10 cellular contexts compared by ENCODE assay signal in genomic region chr15:67024998-67025368, GRCh38. TPM values are rescaled to one million over a fixed set of nuclear protein-coding genes. Genes with fewer than 3 reads are reported as not detected.
DNase-seq lines count a peak whose midpoint lies in the region; ATAC-seq and TF ChIP-seq lines count a peak whose summit lies in the region.
"Had no signal": no experiment of that assay in that cellular context is flagged by ENCODE, and none has a peak within 500 bp of the region (broad histone marks: within the 10 kb centered on the region; RNA-seq: fewer than 3 reads in every experiment).

No MANE protein-coding gene starts in this region.

- TF ChIP-seq CTCF in suprapubic skin (IDR thresholded peaks at IDR 0.05), result no peak
- TF ChIP-seq CTCF in CD4-positive, alpha-beta T cell (IDR thresholded peaks at IDR 0.05), result no peak

- H3K79me2 ChIP-seq in Karpas-422 (ENCODE audit: low read length), result no peaks in the 10 kb centered on the region

- H3K4me3 ChIP-seq in suprapubic skin (no peak overlapping the region), Karpas-422 (ENCODE audit: low read length) (no peak overlapping the region)

- H3K4me1 Mint-ChIP-seq in activated CD4-positive, alpha-beta T cell treated with anti-CD3 and anti-CD28 coated beads for 36 hours, result peaks cover 34% of the 10 kb centered on the region
- peaks cover 61% of the 10 kb centered on the region for H3K4me1 Mint-ChIP-seq in activated naive CD8-positive, alpha-beta T cell treated with anti-CD3 and anti-CD28 coated beads, Interleukin-2, amount 50 U/mL, for 24 hours
- H3K4me1 Mint-ChIP-seq in CD4-positive, alpha-beta T cell (ENCODE audit: low read depth), result no peaks in the 10 kb centered on the region

- no peak overlapping the region for H3K4me3 Mint-ChIP-seq in activated CD4-positive, alpha-beta T cell treated with anti-CD3 and anti-CD28 coated beads for 36 hours
- no peak overlapping the region for H3K4me3 Mint-ChIP-seq in activated naive CD8-positive, alpha-beta T cell treated with anti-CD3 and anti-CD28 coated beads, Interleukin-2, amount 50 U/mL, for 24 hours
- H3K4me3 Mint-ChIP-seq in CD4-positive, alpha-beta T cell, result no peak overlapping the region

- H3K9me3 ChIP-seq in suprapubic skin, result no peaks in the 10 kb centered on the region
- H3K9me3 ChIP-seq in CD4-positive, alpha-beta T cell (ENCODE audit: control insufficient read depth, low read length), result no peaks in the 10 kb centered on the region
- H3K9me3 ChIP-seq in Karpas-422 (ENCODE audit: low read length), result no peaks in the 10 kb centered on the region

- H3K36me3 Mint-ChIP-seq in activated CD4-positive, alpha-beta T cell treated with anti-CD3 and anti-CD28 coated beads for 36 hours (ENCODE audit: low read depth), result no peaks in the 10 kb centered on the region
- no peaks in the 10 kb centered on the region for H3K36me3 Mint-ChIP-seq in activated naive CD8-positive, alpha-beta T cell treated with anti-CD3 and anti-CD28 coated beads, Interleukin-2, amount 50 U/mL, for 24 hours (ENCODE audit: low read depth)
- H3K36me3 Mint-ChIP-seq in CD4-positive, alpha-beta T cell (ENCODE audit: low read depth), result no peaks in the 10 kb centered on the region

- peaks cover 6% of the 10 kb centered on the region for H3K27me3 Mint-ChIP-seq in activated CD4-positive, alpha-beta T cell treated with anti-CD3 and anti-CD28 coated beads for 36 hours
- peaks cover 5% of the 10 kb centered on the region for H3K27me3 Mint-ChIP-seq in activated naive CD8-positive, alpha-beta T cell treated with anti-CD3 and anti-CD28 coated beads, Interleukin-2, amount 50 U/mL, for 24 hours
- no peaks in the 10 kb centered on the region for H3K27me3 Mint-ChIP-seq in CD4-positive, alpha-beta T cell

- POLR2A ChIA-PET in activated CD4-positive, alpha-beta T cell treated with anti-CD3 and anti-CD28 coated beads for 36 hours (lab: Charles Lee), result interaction anchor here (0.8 kb wide), 1 partner anchor 77 kb away, joined by 6 read pairs; no protein-coding TSS in a partner anchor
- POLR2A ChIA-PET in CD4-positive, alpha-beta T cell (lab: Charles Lee), result no interaction called here

- no peak for ATAC-seq in activated CD4-positive, alpha-beta T cell treated with anti-CD3 and anti-CD28 coated beads for 36 hours
- no peak for ATAC-seq in activated naive CD8-positive, alpha-beta T cell treated with anti-CD3 and anti-CD28 coated beads, Interleukin-2, amount 50 U/mL, for 24 hours
- ATAC-seq in CD4-positive, alpha-beta T cell (ENCODE audit: poor library complexity), result no peak

- H3K36me3 ChIP-seq in suprapubic skin (no peaks in the 10 kb centered on the region), Karpas-422 (ENCODE audit: insufficient read depth, low read length) (no peaks in the 10 kb centered on the region)

- H3K9me2 ChIP-seq in Karpas-422 (replicated peaks; ENCODE audit: insufficient read depth, low read length), result no peaks in the 10 kb centered on the region

- TF ChIP-seq EP300 in suprapubic skin (IDR thresholded peaks at IDR 0.05), result no peak

- CTCF ChIA-PET in activated CD4-positive, alpha-beta T cell treated with anti-CD3 and anti-CD28 coated beads for 36 hours (lab: Charles Lee), result interaction anchor here (1.0 to 1.2 kb wide), 2 partner anchors 78 to 280 kb away, joined by 4 read pairs; no protein-coding TSS in a partner anchor
- CTCF ChIA-PET in CD4-positive, alpha-beta T cell (lab: Charles Lee), result no interaction called here

- H3K4me2 ChIP-seq in Karpas-422 (ENCODE audit: low read depth, low read length, poor library complexity, severe bottlenecking), result no peak overlapping the region

- H4K20me1 ChIP-seq in Karpas-422 (ENCODE audit: insufficient read depth, low read depth, low read length), result no peaks in the 10 kb centered on the region

- H3K27ac Mint-ChIP-seq in activated CD4-positive, alpha-beta T cell treated with anti-CD3 and anti-CD28 coated beads for 36 hours, result peak overlapping the region; percentile 1
- H3K27ac Mint-ChIP-seq in activated naive CD8-positive, alpha-beta T cell treated with anti-CD3 and anti-CD28 coated beads, Interleukin-2, amount 50 U/mL, for 24 hours, result peak overlapping the region; percentile 57
- H3K27ac Mint-ChIP-seq in CD4-positive, alpha-beta T cell, result no peak overlapping the region

- H3K9ac ChIP-seq in Karpas-422 (ENCODE audit: low read length), result no peak overlapping the region

- H3K9me3 Mint-ChIP-seq in activated CD4-positive, alpha-beta T cell treated with anti-CD3 and anti-CD28 coated beads for 36 hours (ENCODE audit: low read depth), result no peaks in the 10 kb centered on the region
- no peaks in the 10 kb centered on the region for H3K9me3 Mint-ChIP-seq in activated naive CD8-positive, alpha-beta T cell treated with anti-CD3 and anti-CD28 coated beads, Interleukin-2, amount 50 U/mL, for 24 hours
- no peaks in the 10 kb centered on the region for H3K9me3 Mint-ChIP-seq in CD4-positive, alpha-beta T cell

- no peak overlapping the region for H2AFZ ChIP-seq in Karpas-422 (ENCODE audit: low read length)

- peak overlapping the region; percentile 72 for H3K27ac ChIP-seq in suprapubic skin
- H3K27ac ChIP-seq in CD4-positive, alpha-beta T cell (ENCODE audit: low read depth, low read length), result no peak overlapping the region
- no peak overlapping the region for H3K27ac ChIP-seq in Karpas-422 (ENCODE audit: low read length)

- 47% methylated on average over 3 of the region's 3 CpGs for WGBS in suprapubic skin

- intact Hi-C loops in activated CD4-positive, alpha-beta T cell treated with anti-CD3 and anti-CD28 coated beads for 36 hours (cut with DNase I, micrococcal nuclease), result loop anchor here (1.0 to 10.0 kb wide), 3 partner anchors 77 to 720 kb away; no protein-coding TSS in a partner anchor
- intact Hi-C loops in CD4-positive, alpha-beta T cell (cut with DNase I, micrococcal nuclease), result no loop called here

- peaks cover 40% of the 10 kb centered on the region for H3K4me1 ChIP-seq in suprapubic skin
- H3K4me1 ChIP-seq in Karpas-422 (ENCODE audit: low read length), result peaks cover 6% of the 10 kb centered on the region; the same call in 1 of the 2 replicates

- TF ChIP-seq POLR2A in suprapubic skin (IDR thresholded peaks at IDR 0.05), result no peak

- DNase-seq in activated CD4-positive, alpha-beta T cell treated with anti-CD3 and anti-CD28 coated beads for 36 hours, result no peak
- no peak for DNase-seq in activated CD4-positive, alpha-beta T cell treated with anti-CD3 and anti-CD28 coated beads, Interleukin-2, amount 50 U/mL, for 4 hours
- no peak for DNase-seq in activated naive CD8-positive, alpha-beta T cell treated with anti-CD3 and anti-CD28 coated beads, Interleukin-2, amount 50 U/mL, for 24 hours
- peak; percentile 57 for DNase-seq in kidney glomerular epithelial cell (lab: John Stamatoyannopoulos, UW)
- DNase-seq in suprapubic skin (ENCODE audit: low spot score in 2 of 2), result no peak
- DNase-seq in effector CD8-positive, alpha-beta T cell (lab: John Stamatoyannopoulos, UW), result no peak
- no peak for DNase-seq in CD4-positive, alpha-beta T cell
- DNase-seq in Karpas-422, result no peak
- DNase-seq: NCI-H1417 treated with DMSO at 0.1 percent for 48 hours, SHP77 treated with DMSO at 0.1 percent for 48 hours had no signal

- H3K27me3 ChIP-seq in suprapubic skin, result no peaks in the 10 kb centered on the region
- no peaks in the 10 kb centered on the region for H3K27me3 ChIP-seq in CD4-positive, alpha-beta T cell (ENCODE audit: control insufficient read depth, insufficient read depth, low read length)
- no peaks in the 10 kb centered on the region for H3K27me3 ChIP-seq in Karpas-422 (ENCODE audit: low read length)

RNA-seq across cellular contexts. Expression of gene SMAD3, which starts 40.4 kb away (rescaled TPM):
- 10 to 100 TPM; 33.7 to 40.8 TPM for total RNA-seq in activated CD4-positive, alpha-beta T cell treated with anti-CD3 and anti-CD28 coated beads for 36 hours
- 10 to 100 TPM; 41.9 to 94.9 (median 56.1) TPM for total RNA-seq in suprapubic skin
- total RNA-seq in CD4-positive, alpha-beta T cell, result 10 to 100 TPM; 30.0 to 31.0 TPM
- total RNA-seq in Karpas-422 (2014; rRNA removed; shearing (Covaris generic); ENCODE audit: low replicate concordance), result 12.8 and 27.7 TPM in 2 replicates

Comparison
In these comparisons a context has a peak if more than half of its experiments do, and no peak if none do; other contexts are left out.
1. intact Hi-C loops: an anchor here in activated CD4-positive, alpha-beta T cell treated with anti-CD3 and anti-CD28 coated beads for 36 hours (1.0 to 10.0 kb wide); none called in CD4-positive, alpha-beta T cell.